ENCODE assay signal across 24 cellular contexts in the genomic region with DNA sequence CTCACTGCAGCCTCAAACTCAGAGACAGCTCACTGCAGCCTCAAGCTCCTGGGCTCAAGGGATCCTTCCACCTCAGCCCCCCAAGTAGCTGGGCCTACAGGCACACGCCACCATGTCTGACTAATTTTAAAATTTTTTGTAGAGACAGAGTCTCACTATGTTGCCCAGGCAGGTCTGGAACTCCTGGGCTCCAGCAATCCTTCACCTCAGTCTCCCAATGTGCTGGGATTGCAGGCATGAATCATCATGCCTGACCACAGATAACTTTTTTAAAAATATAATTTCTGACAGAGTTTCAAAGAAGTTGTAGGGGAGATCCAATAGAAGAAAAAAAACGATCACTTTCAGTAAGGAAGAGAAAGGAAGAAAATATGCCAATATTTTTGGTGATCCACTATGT.
DNase-seq lines count a peak whose midpoint lies in the region; ATAC-seq and TF ChIP-seq lines count a peak whose summit lies in the region.
"Had no signal": no experiment of that assay in that cellular context is flagged by ENCODE, and none has a peak within 500 bp of the region (broad histone marks: within the 10 kb centered on the region; RNA-seq: fewer than 3 reads in every experiment).

No MANE protein-coding gene starts in this region.

- H3K4me1 ChIP-seq in breast epithelium (no peaks in the 10 kb centered on the region), foreskin keratinocyte (peaks cover 24% of the 10 kb centered on the region), esophagus squamous epithelium (peaks cover 0 to 18% (median 0%) of the 10 kb centered on the region in 3 donors)
- H3K4me1 ChIP-seq: testis had no signal

- DNase-seq in MCF 10A (ENCODE audit: unreplicated experiment) (peak; percentile 29), breast epithelium (ENCODE audit: low spot score in 2 of 2) (no peak), astrocyte of the spinal cord (ENCODE audit: low read depth, low spot score) (peak; percentile 49), foreskin keratinocyte (peak in 1 of 2 donors; percentile 55), lower leg skin (ENCODE audit: low spot score in 2 of 2) (no peak), cerebellar nuclear complex (lab: John Stamatoyannopoulos, UW) (no peak), esophagus squamous epithelium (lab: John Stamatoyannopoulos, UW) (no peak)
- DNase-seq: activated CD4-positive, alpha-beta memory T cell treated with anti-CD3 and anti-CD28 coated beads for 36 hours; activated CD4-positive, CD25-positive, alpha-beta regulatory T cell; activated CD8-positive, alpha-beta memory T cell treated with anti-CD3 and anti-CD28 coated beads, Interleukin-2, amount 50 U/mL, for 4 hours; aorta; foreskin melanocyte; KBM-7; naive thymus-derived CD4-positive, alpha-beta T cell; NCI-H2081; NCI-H82; stimulated activated naive CD8-positive, alpha-beta T cell treated with anti-CD3 and anti-CD28 coated beads, Interleukin-15, Interleukin-2, amounts not matched to agents 100 U/mL and 50 U/mL, for 24 hours; T-helper 1 cell; testis had no signal

- TF ChIP-seq POLR2A in breast epithelium (IDR thresholded peaks at IDR 0.05) (no peak), lower leg skin (IDR thresholded peaks at IDR 0.05) (no peak), esophagus squamous epithelium (IDR thresholded peaks at IDR 0.05) (no peak)

- no TSS peak for BruUV-seq in MCF 10A (replicated peaks; lab: Mats Ljungman, UMichigan)

- in situ Hi-C loops in astrocyte of the spinal cord (cut with HindIII; ENCODE audit: low sequenced_read_pairs): no loop called here

- H3K36me3 ChIP-seq in breast epithelium (no peaks in the 10 kb centered on the region), esophagus squamous epithelium (no peaks in the 10 kb centered on the region)
- H3K36me3 ChIP-seq: vagina had no signal

- ATAC-seq in foreskin keratinocyte (peak; percentile 68), HG03521 (IDR thresholded peaks at IDR 0.05; ENCODE audit: unreplicated experiment) (no peak)
- ATAC-seq: activated naive CD4-positive, alpha-beta T cell treated with anti-CD3 and anti-CD28 coated beads, Interleukin-2, amount 50 U/mL, for 72 hours; left lobe of liver; naive thymus-derived CD4-positive, alpha-beta T cell; stimulated activated naive CD8-positive, alpha-beta T cell treated with anti-CD3 and anti-CD28 coated beads, Interleukin-15, Interleukin-2, amounts not matched to agents 100 U/mL and 50 U/mL, for 24 hours had no signal

- no peak overlapping the region for H3K4me3 ChIP-seq in breast epithelium
- H3K4me3 ChIP-seq in astrocyte of the spinal cord (ENCODE audit: low read depth, low read length): no peak overlapping the region
- no peak overlapping the region for H3K4me3 ChIP-seq in lower leg skin (ENCODE audit: low read depth, poor library complexity, severe bottlenecking)
- no peak overlapping the region for H3K4me3 ChIP-seq in esophagus squamous epithelium
- H3K4me3 ChIP-seq: testis, vagina had no signal

- peaks cover 51% of the 10 kb centered on the region for H3K4me1 Mint-ChIP-seq in MCF 10A (ENCODE audit: insufficient read depth, unreplicated experiment)
- H3K4me1 Mint-ChIP-seq: naive thymus-derived CD4-positive, alpha-beta T cell had no signal

- intact Hi-C loops in MCF 10A (cut with micrococcal nuclease) (no loop called here), breast epithelium (cut with DNase I; ENCODE audit: low total_unique reads) (no loop called here), lower leg skin (cut with DNase I; ENCODE audit: low total_unique reads) (no loop called here), esophagus squamous epithelium (cut with DNase I) (no loop called here)

- no peaks in the 10 kb centered on the region for H3K9me3 Mint-ChIP-seq in MCF 10A (ENCODE audit: unreplicated experiment)
- H3K9me3 Mint-ChIP-seq: activated CD4-positive, alpha-beta memory T cell treated with anti-CD3 and anti-CD28 coated beads for 36 hours; activated naive CD4-positive, alpha-beta T cell treated with anti-CD3 and anti-CD28 coated beads, Interleukin-2, amount 50 U/mL, for 72 hours had no signal

- no peaks in the 10 kb centered on the region for H3K9me3 ChIP-seq in breast epithelium
- no peaks in the 10 kb centered on the region for H3K9me3 ChIP-seq in esophagus squamous epithelium
- H3K9me3 ChIP-seq: testis, vagina had no signal

- TF ChIP-seq CTCF in MCF 10A (IDR thresholded peaks at IDR 0.05; ENCODE audit: unreplicated experiment) (no peak), breast epithelium (IDR thresholded peaks at IDR 0.05) (no peak), astrocyte of the spinal cord (IDR thresholded peaks at IDR 0.05; ENCODE audit: low read depth, low read length) (no peak), foreskin keratinocyte (conservative IDR thresholded peaks at IDR 0.05) (no peak), lower leg skin (IDR thresholded peaks at IDR 0.05) (no peak), esophagus squamous epithelium (IDR thresholded peaks at IDR 0.05) (no peak)

- peak overlapping the region; percentile 89 for H3K27ac Mint-ChIP-seq in MCF 10A (ENCODE audit: low read depth, unreplicated experiment)
- H3K27ac Mint-ChIP-seq: activated CD4-positive, alpha-beta memory T cell treated with anti-CD3 and anti-CD28 coated beads for 36 hours; activated naive CD4-positive, alpha-beta T cell treated with anti-CD3 and anti-CD28 coated beads, Interleukin-2, amount 50 U/mL, for 72 hours; naive thymus-derived CD4-positive, alpha-beta T cell had no signal

- CTCF ChIA-PET in MCF 10A (lab: Yijun Ruan, JAX): interaction anchor here (0.7 to 1.0 kb wide), 3 partner anchors 25 to 124 kb away, joined by 3 to 4 read pairs (median 3); no protein-coding TSS in a partner anchor

- POLR2A ChIA-PET in MCF 10A (lab: Yijun Ruan, JAX): interaction anchor here (0.6 to 2.1 kb wide), 4 partner anchors 19 to 664 kb away, joined by 3 to 7 read pairs (median 3); no protein-coding TSS in a partner anchor

- no peak overlapping the region for H3K4me3 Mint-ChIP-seq in MCF 10A (ENCODE audit: unreplicated experiment)
- H3K4me3 Mint-ChIP-seq: activated CD4-positive, alpha-beta memory T cell treated with anti-CD3 and anti-CD28 coated beads for 36 hours; naive thymus-derived CD4-positive, alpha-beta T cell had no signal

- 62 to 75% methylated on average over 2 of the region's 2 CpGs for WGBS in lower leg skin, 2 donors
- WGBS in esophagus squamous epithelium, 2 donors: 30 to 39% methylated on average over 2 of the region's 2 CpGs

- no peaks in the 10 kb centered on the region for H3K27me3 Mint-ChIP-seq in MCF 10A (ENCODE audit: insufficient read depth, unreplicated experiment)

- no peaks in the 10 kb centered on the region for H3K36me3 Mint-ChIP-seq in MCF 10A (ENCODE audit: insufficient read depth, unreplicated experiment)
- H3K36me3 Mint-ChIP-seq: activated CD4-positive, alpha-beta memory T cell treated with anti-CD3 and anti-CD28 coated beads for 36 hours; naive thymus-derived CD4-positive, alpha-beta T cell had no signal

- H3K27ac ChIP-seq in breast epithelium (no peak overlapping the region), foreskin keratinocyte (no peak overlapping the region), esophagus squamous epithelium (no peak overlapping the region)
- H3K27ac ChIP-seq: 22Rv1, testis, vagina had no signal

- H3K27me3 ChIP-seq in breast epithelium (no peaks in the 10 kb centered on the region), foreskin keratinocyte (no peaks in the 10 kb centered on the region), esophagus squamous epithelium (no peaks in the 10 kb centered on the region)
- H3K27me3 ChIP-seq: testis, vagina had no signal

Comparison
In these comparisons a context has a peak if more than half of its experiments do, and no peak if none do; other contexts are left out.
1. DNase-seq: peak in MCF 10A (single experiment) and astrocyte of the spinal cord (single experiment); none in breast epithelium (0 of 2), lower leg skin (0 of 2), cerebellar nuclear complex (0 of 2) and esophagus squamous epithelium (single experiment).